Comparison of ENCODE assay signal across 8 cellular contexts in genomic region chr11:72598901-72599300, GRCh38.
A peak's percentile ranks its signal among the peaks of the same experiment; 100 is the strongest.
DNase-seq lines count a peak whose midpoint lies in the region; ATAC-seq and TF ChIP-seq lines count a peak whose summit lies in the region.
"Had no signal": no experiment of that assay in that cellular context is flagged by ENCODE, and none has a peak within 500 bp of the region (broad histone marks: within the 10 kb centered on the region; RNA-seq: fewer than 3 reads in every experiment).

No MANE protein-coding gene starts in this region.

- RAD21 ChIA-PET in HCT116 (lab: Charles Lee; ENCODE audit: low non-redundant PET in 1 of 2, low total read pairs in 2 of 2, uncharacterized antibody in 2 of 2, unreplicated experiment in 2 of 2): interaction anchor here in 1 of 2 experiments (0.8 to 1.4 kb wide), 3 partner anchors 13 to 85 kb away, joined by 4 to 11 read pairs (median 7); no protein-coding TSS in a partner anchor

- H3K36me3 ChIP-seq in HCT116 (ENCODE audit: control insufficient read depth in 1 of 2, insufficient read depth in 2 of 2, low read length in 2 of 2) (no peaks in the 10 kb centered on the region), tibial artery (no peaks in the 10 kb centered on the region)

- H3K9me3 ChIP-seq in HCT116 (ENCODE audit: control insufficient read depth in 1 of 2, insufficient read depth in 1 of 2, low read depth in 1 of 2, low read length in 2 of 2) (no peaks in the 10 kb centered on the region), tibial artery (no peaks in the 10 kb centered on the region)

- no peaks in the 10 kb centered on the region for H3K4me1 Mint-ChIP-seq in natural killer cell treated with Interleukin-12 subunit alpha and Interleukin-12 subunit beta and Interleukin-15 and Interleukin-18, amount 100 ng/mL, for 72 hours (ENCODE audit: low read depth in 2 of 2)
- H3K4me1 Mint-ChIP-seq: activated B cell treated with CpG ODN at 0.5 μM for 24 hours had no signal

- H3K27ac ChIP-seq in HCT116 (ENCODE audit: low read depth, low read length): no peak overlapping the region
- H3K27ac ChIP-seq in tibial artery: no peak overlapping the region

- no peaks in the 10 kb centered on the region for H3K9me2 ChIP-seq in HCT116 (ENCODE audit: insufficient read depth)

- H3K4me2 ChIP-seq in HCT116 (ENCODE audit: low read length): peak overlapping the region; percentile 42

- TF ChIP-seq RAD21 in HCT116 (IDR thresholded peaks at IDR 0.05; ENCODE audit: low read depth): peak; percentile 62

- H3K79me2 ChIP-seq in HCT116 (ENCODE audit: insufficient read depth, low read length): no peaks in the 10 kb centered on the region

- H2AFZ ChIP-seq in HCT116 (ENCODE audit: low read depth, low read length, poor library complexity, severe bottlenecking): no peak overlapping the region

- TF ChIP-seq CTCF in HCT116 (IDR thresholded peaks at IDR 0.05 in 2 of 3, conservative IDR thresholded peaks at IDR 0.05 in 1 of 3; ENCODE audit: borderline replicate concordance in 1 of 3, insufficient read depth in 1 of 3, low read depth in 2 of 3, low read length in 2 of 3) (peak; percentile 59 to 67 (median 61); a peak in 5 of 6 replicates), tibial artery (IDR thresholded peaks at IDR 0.05) (peak; percentile 45 to 53)

- no peaks in the 10 kb centered on the region for H3K27me3 ChIP-seq in HCT116 (ENCODE audit: insufficient read depth, low read length)
- peaks cover 0 to 5% of the 10 kb centered on the region in 2 donors for H3K27me3 ChIP-seq in tibial artery

- H3K36me3 Mint-ChIP-seq in natural killer cell treated with Interleukin-12 subunit alpha and Interleukin-12 subunit beta and Interleukin-15 and Interleukin-18, amount 100 ng/mL, for 72 hours: no peaks in the 10 kb centered on the region

- H3K9ac ChIP-seq in HCT116 (ENCODE audit: low read length): no peak overlapping the region

- no peaks in the 10 kb centered on the region for H3K9me3 Mint-ChIP-seq in natural killer cell treated with Interleukin-12 subunit alpha and Interleukin-12 subunit beta and Interleukin-15 and Interleukin-18, amount 100 ng/mL, for 72 hours
- H3K9me3 Mint-ChIP-seq: activated B cell treated with CpG ODN at 0.5 μM for 24 hours had no signal

- intact Hi-C loops in HCT116 (cut with micrococcal nuclease) (loop anchor here (1.0 kb wide), 1 partner anchor 44 kb away; no protein-coding TSS in a partner anchor), tibial artery (cut with DNase I; ENCODE audit: low total_unique reads) (loop anchor here (5.0 kb wide), 1 partner anchor 43 kb away; no protein-coding TSS in a partner anchor)

- H3K4me3 ChIP-seq in HCT116 (replicated peaks in 1 of 2; ENCODE audit: low read depth in 1 of 2, low read length in 2 of 2) (no peak overlapping the region), tibial artery (no peak overlapping the region)

- TF ChIP-seq POLR2A in HCT116 (IDR thresholded peaks at IDR 0.05; ENCODE audit: borderline replicate concordance, extremely low read depth, insufficient read depth, insufficient read length): no peak

- peaks cover 1 to 10% of the 10 kb centered on the region in 2 donors for H3K27me3 Mint-ChIP-seq in natural killer cell treated with Interleukin-12 subunit alpha and Interleukin-12 subunit beta and Interleukin-15 and Interleukin-18, amount 100 ng/mL, for 72 hours

- peak; percentile 84 for ATAC-seq in HCT116
- ATAC-seq in natural killer cell treated with Interleukin-12 subunit alpha and Interleukin-12 subunit beta and Interleukin-15 and Interleukin-18, amount 100 ng/mL, for 72 hours: no peak
- no peak for ATAC-seq in GM21737 (IDR thresholded peaks at IDR 0.05; ENCODE audit: unreplicated experiment)

- H3K4me1 ChIP-seq in HCT116 (ENCODE audit: control insufficient read depth in 1 of 2, insufficient read depth in 2 of 2, low read length in 2 of 2) (peaks cover 0 to 15% of the 10 kb centered on the region in 2 experiments; a peak in 2 of 4 replicates), tibial artery (no peaks in the 10 kb centered on the region)

- DNase-seq in HCT116 (ENCODE audit: low read depth, low spot score): no peak
- DNase-seq in astrocyte of the hippocampus (ENCODE audit: low read depth, low spot score): peak; percentile 54
- peak; percentile 81 for DNase-seq in iPS-NIHi11 (ENCODE audit: low spot score)
- DNase-seq in tibial artery: peak in 1 of 2 donors; percentile 36
- DNase-seq in natural killer cell treated with Interleukin-12 subunit alpha and Interleukin-12 subunit beta and Interleukin-15 and Interleukin-18, amount 100 ng/mL, for 72 hours (ENCODE audit: low spot score): no peak
- DNase-seq in cerebellar nuclear complex (lab: John Stamatoyannopoulos, UW): no peak
- DNase-seq: activated B cell treated with CpG ODN at 0.5 μM for 24 hours had no signal

- POLR2A ChIA-PET in HCT116 (lab: Charles Lee): no interaction called here

- BruUV-seq in HCT116 (replicated peaks; lab: Mats Ljungman, UMichigan): no TSS peak

- no peaks in the 10 kb centered on the region for H4K20me1 ChIP-seq in HCT116 (ENCODE audit: insufficient read depth)

- H3K27ac Mint-ChIP-seq in natural killer cell treated with Interleukin-12 subunit alpha and Interleukin-12 subunit beta and Interleukin-15 and Interleukin-18, amount 100 ng/mL, for 72 hours: no peak overlapping the region

- CTCF ChIA-PET in HCT116 (lab: Charles Lee): interaction anchor here (1.0 to 2.2 kb wide), 17 partner anchors 9 to 168 kb away, joined by 3 to 31 read pairs (median 4); no protein-coding TSS in a partner anchor

- H3K4me3 Mint-ChIP-seq in natural killer cell treated with Interleukin-12 subunit alpha and Interleukin-12 subunit beta and Interleukin-15 and Interleukin-18, amount 100 ng/mL, for 72 hours: no peak overlapping the region
- H3K4me3 Mint-ChIP-seq: activated B cell treated with CpG ODN at 0.5 μM for 24 hours had no signal

TF ChIP-seq in HCT116, 20 proteins besides CTCF, POLR2A, EP300 and RAD21 (continues in another document):
- TF ChIP-seq CEBPB (IDR thresholded peaks at IDR 0.05; ENCODE audit: low read depth): no peak
- TF ChIP-seq SRF (IDR thresholded peaks at IDR 0.05; ENCODE audit: low read depth): no peak
- TF ChIP-seq EGR1 (IDR thresholded peaks at IDR 0.05; ENCODE audit: low read depth): no peak
- TF ChIP-seq REST (IDR thresholded peaks at IDR 0.05; ENCODE audit: low read depth): no peak
- no peak for TF ChIP-seq CBX3 (IDR thresholded peaks at IDR 0.05; ENCODE audit: low read depth)
- no peak for TF ChIP-seq ELF1 (IDR thresholded peaks at IDR 0.05; ENCODE audit: borderline replicate concordance, low read depth)
- TF ChIP-seq EZH2phosphoT487 (IDR thresholded peaks at IDR 0.05; ENCODE audit: borderline replicate concordance): no peak
- no peak for TF ChIP-seq MAX (IDR thresholded peaks at IDR 0.05)
- TF ChIP-seq POLR2AphosphoS5 (IDR thresholded peaks at IDR 0.05; ENCODE audit: low read depth, low read length): no peak
- no peak for TF ChIP-seq EZH2 (IDR thresholded peaks at IDR 0.05)
- no peak for TF ChIP-seq FOSL1 (IDR thresholded peaks at IDR 0.05; ENCODE audit: low read depth)
- TF ChIP-seq SP1 (IDR thresholded peaks at IDR 0.05; ENCODE audit: low read depth): no peak
- TF ChIP-seq ZNF274 (IDR thresholded peaks at IDR 0.05; ENCODE audit: low read depth, low read length): no peak
- TF ChIP-seq ZBTB33 (IDR thresholded peaks at IDR 0.05; ENCODE audit: extremely low read depth, insufficient replicate concordance, low read length): no peak
- TF ChIP-seq JUND (IDR thresholded peaks at IDR 0.05): no peak

Comparison
In these comparisons a context has a peak if more than half of its experiments do, and no peak if none do; other contexts are left out.
1. DNase-seq: peak in astrocyte of the hippocampus (single experiment) and iPS-NIHi11 (single experiment); none in HCT116 (single experiment), natural killer cell treated with Interleukin-12 subunit alpha and Interleukin-12 subunit beta and Interleukin-15 and Interleukin-18, amount 100 ng/mL, for 72 hours (single experiment) and cerebellar nuclear complex (0 of 2).